In genomic region chr7:24042028-24042427, GRCh38 we compare ENCODE assay signal across 31 cellular contexts.
"Had no signal": no experiment of that assay in that cellular context is flagged by ENCODE, and none has a peak within 500 bp of the region (broad histone marks: within the 10 kb centered on the region; RNA-seq: fewer than 3 reads in every experiment).

No MANE protein-coding gene starts in this region.

- H3K36me3 ChIP-seq: ascending aorta, breast epithelium, cardiac muscle cell, colonic mucosa, WERI-Rb-1 had no signal

- H3K4me1 ChIP-seq: ascending aorta, breast epithelium, colonic mucosa had no signal

- FAIRE-seq: endometrium, endothelial cell of umbilical vein, frontal cortex had no signal

- DNase-seq: activated B cell treated with CpG ODN at 0.5 μM for 24 hours; activated CD4-positive, alpha-beta T cell treated with anti-CD3 and anti-CD28 coated beads for 48 hours; activated CD4-positive, alpha-beta T cell treated with anti-CD3 and anti-CD28 coated beads, Interleukin-2, amount 50 U/mL, for 1 hour; activated CD4-positive, alpha-beta T cell treated with anti-CD3 and anti-CD28 coated beads, Interleukin-2, amount 50 U/mL, for 48 hours; activated CD8-positive, alpha-beta memory T cell treated with anti-CD3 and anti-CD28 coated beads, Interleukin-2, amount 50 U/mL, for 48 hours; activated CD8-positive, alpha-beta T cell treated with anti-CD3 and anti-CD28 coated beads, Interleukin-2, amount 10 ng/mL, durations not matched to agents 7 days and 5 days; activated gamma-delta T cell; activated naive CD4-positive, alpha-beta T cell; activated naive CD4-positive, alpha-beta T cell treated with anti-CD3 and anti-CD28 coated beads, Interleukin-2, amount 10 ng/mL, durations not matched to agents 7 days and 5 days; activated naive CD8-positive, alpha-beta T cell treated with anti-CD3 and anti-CD28 coated beads, Interleukin-2, amount 10 ng/mL, durations not matched to agents 7 days and 5 days; activated T-cell treated with anti-CD3 and anti-CD28 coated beads for 4 hours; activated T-cell treated with anti-CD3 and anti-CD28 coated beads, Interleukin-2, amount 50 U/mL, for 24 hours; activated T-cell treated with anti-CD3 and anti-CD28 coated beads, Interleukin-2, amount 50 U/mL, for 72 hours; central memory CD4-positive, alpha-beta T cell; cerebellar nuclear complex; colonic mucosa; effector CD8-positive, alpha-beta T cell; foreskin fibroblast; head of caudate nucleus; hippocampal formation; T1000; WERI-Rb-1 had no signal

- H3K27me3 ChIP-seq: ascending aorta, breast epithelium, cardiac muscle cell, colonic mucosa had no signal

- H3K4me3 ChIP-seq: ascending aorta, breast epithelium, cardiac muscle cell, colonic mucosa had no signal

- ATAC-seq: activated CD4-positive, CD25-positive, alpha-beta regulatory T cell treated with anti-CD3 and anti-CD28 coated beads, Interleukin-2, amount 50 U/mL, for 24 hours; activated CD8-positive, alpha-beta T cell treated with anti-CD3 and anti-CD28 coated beads, Interleukin-2, amount 10 ng/mL, durations not matched to agents 7 days and 5 days; activated naive CD4-positive, alpha-beta T cell treated with anti-CD3 and anti-CD28 coated beads, Interleukin-2, amount 50 U/mL, for 72 hours; activated T-cell treated with anti-CD3 and anti-CD28 coated beads, Interleukin-2, amount 50 U/mL, for 72 hours had no signal

- H3K9me3 ChIP-seq: ascending aorta, breast epithelium, colonic mucosa had no signal

- H3K27ac ChIP-seq: ascending aorta, breast epithelium, cardiac muscle cell, colonic mucosa, epithelial cell of prostate, WERI-Rb-1 had no signal
